Comparison of ENCODE assay signal across 1 cellular context in the genomic region with DNA sequence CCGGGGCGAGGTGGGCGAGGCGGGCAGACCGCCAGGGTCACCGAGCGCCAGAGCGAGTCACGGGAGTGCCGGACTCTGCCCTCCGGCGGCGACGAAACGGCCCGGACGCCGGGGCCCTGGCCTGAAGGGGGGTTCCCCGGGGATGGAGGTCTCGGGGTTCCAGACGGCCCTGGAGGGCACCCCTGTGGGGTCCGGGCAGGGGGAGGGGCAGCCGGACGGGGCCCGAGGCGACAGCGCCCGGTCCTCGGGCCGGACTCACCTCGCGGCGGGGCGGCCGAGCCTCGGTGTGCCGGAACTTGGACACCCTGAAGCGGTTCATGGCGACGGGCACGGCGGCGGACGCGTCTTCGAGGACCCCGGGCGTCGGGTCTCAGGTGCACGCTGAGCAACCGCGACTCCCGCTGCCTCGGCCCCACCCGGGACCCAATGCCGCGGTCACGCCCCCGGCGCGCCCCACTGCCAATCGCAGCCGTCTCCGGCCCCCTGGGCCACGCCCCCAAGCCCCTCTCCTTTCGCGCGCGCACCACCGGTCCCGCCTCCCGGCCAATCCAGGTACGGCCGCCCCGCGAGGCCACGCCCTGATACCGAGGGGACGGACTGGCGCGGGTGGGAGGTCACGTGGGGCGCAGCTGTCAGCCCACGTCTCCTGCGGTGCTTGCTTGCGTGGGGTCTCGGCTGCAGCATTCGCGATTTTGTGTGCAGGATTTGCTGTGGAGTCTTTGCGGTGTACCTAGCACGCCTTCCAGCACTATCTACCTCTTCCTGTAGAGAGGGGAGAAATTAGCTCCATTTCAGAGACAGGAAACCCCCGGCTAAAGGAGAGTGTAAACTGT.
TF ChIP-seq lines count a peak whose summit lies in the region.

A gene (minus strand): TSS at position 397 of the 833 bp plus-strand sequence. CDS start 78 bp downstream, at position 319.

TF ChIP-seq in HepG2, 621 proteins besides CTCF, POLR2A, EP300 and RAD21 (continued from another document and continues in another):
- TF ChIP-seq, protein P1, sequence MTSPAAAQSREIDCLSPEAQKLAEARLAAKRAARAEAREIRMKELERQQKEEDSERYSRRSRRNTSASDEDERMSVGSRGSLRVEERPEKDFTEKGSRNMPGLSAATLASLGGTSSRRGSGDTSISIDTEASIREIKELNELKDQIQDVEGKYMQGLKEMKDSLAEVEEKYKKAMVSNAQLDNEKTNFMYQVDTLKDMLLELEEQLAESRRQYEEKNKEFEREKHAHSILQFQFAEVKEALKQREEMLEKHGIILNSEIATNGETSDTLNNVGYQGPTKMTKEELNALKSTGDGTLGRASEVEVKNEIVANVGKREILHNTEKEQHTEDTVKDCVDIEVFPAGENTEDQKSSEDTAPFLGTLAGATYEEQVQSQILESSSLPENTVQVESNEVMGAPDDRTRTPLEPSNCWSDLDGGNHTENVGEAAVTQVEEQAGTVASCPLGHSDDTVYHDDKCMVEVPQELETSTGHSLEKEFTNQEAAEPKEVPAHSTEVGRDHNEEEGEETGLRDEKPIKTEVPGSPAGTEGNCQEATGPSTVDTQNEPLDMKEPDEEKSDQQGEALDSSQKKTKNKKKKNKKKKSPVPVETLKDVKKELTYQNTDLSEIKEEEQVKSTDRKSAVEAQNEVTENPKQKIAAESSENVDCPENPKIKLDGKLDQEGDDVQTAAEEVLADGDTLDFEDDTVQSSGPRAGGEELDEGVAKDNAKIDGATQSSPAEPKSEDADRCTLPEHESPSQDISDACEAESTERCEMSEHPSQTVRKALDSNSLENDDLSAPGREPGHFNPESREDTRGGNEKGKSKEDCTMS (CRISPR knock-in tag; conservative IDR thresholded peaks at IDR 0.05) = no peak
- no peak for TF ChIP-seq MEIS1 (CRISPR knock-in tag; IDR thresholded peaks at IDR 0.05; ENCODE audit: borderline replicate concordance)
- TF ChIP-seq, protein P2, sequence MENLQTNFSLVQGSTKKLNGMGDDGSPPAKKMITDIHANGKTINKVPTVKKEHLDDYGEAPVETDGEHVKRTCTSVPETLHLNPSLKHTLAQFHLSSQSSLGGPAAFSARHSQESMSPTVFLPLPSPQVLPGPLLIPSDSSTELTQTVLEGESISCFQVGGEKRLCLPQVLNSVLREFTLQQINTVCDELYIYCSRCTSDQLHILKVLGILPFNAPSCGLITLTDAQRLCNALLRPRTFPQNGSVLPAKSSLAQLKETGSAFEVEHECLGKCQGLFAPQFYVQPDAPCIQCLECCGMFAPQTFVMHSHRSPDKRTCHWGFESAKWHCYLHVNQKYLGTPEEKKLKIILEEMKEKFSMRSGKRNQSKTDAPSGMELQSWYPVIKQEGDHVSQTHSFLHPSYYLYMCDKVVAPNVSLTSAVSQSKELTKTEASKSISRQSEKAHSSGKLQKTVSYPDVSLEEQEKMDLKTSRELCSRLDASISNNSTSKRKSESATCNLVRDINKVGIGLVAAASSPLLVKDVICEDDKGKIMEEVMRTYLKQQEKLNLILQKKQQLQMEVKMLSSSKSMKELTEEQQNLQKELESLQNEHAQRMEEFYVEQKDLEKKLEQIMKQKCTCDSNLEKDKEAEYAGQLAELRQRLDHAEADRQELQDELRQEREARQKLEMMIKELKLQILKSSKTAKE (CRISPR knock-in tag; IDR thresholded peaks at IDR 0.05; ENCODE audit: borderline replicate concordance) = no peak
- no peak for TF ChIP-seq ZNF549 (CRISPR knock-in tag; IDR thresholded peaks at IDR 0.05)
- TF ChIP-seq ZNF446 (CRISPR knock-in tag; IDR thresholded peaks at IDR 0.05) = 0 out of 2 replicates have a peak, but pooled peaks have one; percentile 54
- TF ChIP-seq RCOR2 (CRISPR knock-in tag; IDR thresholded peaks at IDR 0.05) = no peak
- no peak for TF ChIP-seq MTA1 (CRISPR knock-in tag; IDR thresholded peaks at IDR 0.05; ENCODE audit: borderline replicate concordance)
- no peak for TF ChIP-seq HOXD1 (CRISPR knock-in tag; IDR thresholded peaks at IDR 0.05)
- no peak for TF ChIP-seq U2AF2 (IDR thresholded peaks at IDR 0.05; ENCODE audit: low read depth, low read length)
- TF ChIP-seq REL (CRISPR knock-in tag; conservative IDR thresholded peaks at IDR 0.05) = no peak; the same call in 1 of the 2 replicates
- TF ChIP-seq, protein P3, sequence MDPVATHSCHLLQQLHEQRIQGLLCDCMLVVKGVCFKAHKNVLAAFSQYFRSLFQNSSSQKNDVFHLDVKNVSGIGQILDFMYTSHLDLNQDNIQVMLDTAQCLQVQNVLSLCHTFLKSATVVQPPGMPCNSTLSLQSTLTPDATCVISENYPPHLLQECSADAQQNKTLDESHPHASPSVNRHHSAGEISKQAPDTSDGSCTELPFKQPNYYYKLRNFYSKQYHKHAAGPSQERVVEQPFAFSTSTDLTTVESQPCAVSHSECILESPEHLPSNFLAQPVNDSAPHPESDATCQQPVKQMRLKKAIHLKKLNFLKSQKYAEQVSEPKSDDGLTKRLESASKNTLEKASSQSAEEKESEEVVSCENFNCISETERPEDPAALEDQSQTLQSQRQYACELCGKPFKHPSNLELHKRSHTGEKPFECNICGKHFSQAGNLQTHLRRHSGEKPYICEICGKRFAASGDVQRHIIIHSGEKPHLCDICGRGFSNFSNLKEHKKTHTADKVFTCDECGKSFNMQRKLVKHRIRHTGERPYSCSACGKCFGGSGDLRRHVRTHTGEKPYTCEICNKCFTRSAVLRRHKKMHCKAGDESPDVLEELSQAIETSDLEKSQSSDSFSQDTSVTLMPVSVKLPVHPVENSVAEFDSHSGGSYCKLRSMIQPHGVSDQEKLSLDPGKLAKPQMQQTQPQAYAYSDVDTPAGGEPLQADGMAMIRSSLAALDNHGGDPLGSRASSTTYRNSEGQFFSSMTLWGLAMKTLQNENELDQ (CRISPR knock-in tag; IDR thresholded peaks at IDR 0.05; ENCODE audit: borderline replicate concordance) = no peak
- TF ChIP-seq, protein P4, sequence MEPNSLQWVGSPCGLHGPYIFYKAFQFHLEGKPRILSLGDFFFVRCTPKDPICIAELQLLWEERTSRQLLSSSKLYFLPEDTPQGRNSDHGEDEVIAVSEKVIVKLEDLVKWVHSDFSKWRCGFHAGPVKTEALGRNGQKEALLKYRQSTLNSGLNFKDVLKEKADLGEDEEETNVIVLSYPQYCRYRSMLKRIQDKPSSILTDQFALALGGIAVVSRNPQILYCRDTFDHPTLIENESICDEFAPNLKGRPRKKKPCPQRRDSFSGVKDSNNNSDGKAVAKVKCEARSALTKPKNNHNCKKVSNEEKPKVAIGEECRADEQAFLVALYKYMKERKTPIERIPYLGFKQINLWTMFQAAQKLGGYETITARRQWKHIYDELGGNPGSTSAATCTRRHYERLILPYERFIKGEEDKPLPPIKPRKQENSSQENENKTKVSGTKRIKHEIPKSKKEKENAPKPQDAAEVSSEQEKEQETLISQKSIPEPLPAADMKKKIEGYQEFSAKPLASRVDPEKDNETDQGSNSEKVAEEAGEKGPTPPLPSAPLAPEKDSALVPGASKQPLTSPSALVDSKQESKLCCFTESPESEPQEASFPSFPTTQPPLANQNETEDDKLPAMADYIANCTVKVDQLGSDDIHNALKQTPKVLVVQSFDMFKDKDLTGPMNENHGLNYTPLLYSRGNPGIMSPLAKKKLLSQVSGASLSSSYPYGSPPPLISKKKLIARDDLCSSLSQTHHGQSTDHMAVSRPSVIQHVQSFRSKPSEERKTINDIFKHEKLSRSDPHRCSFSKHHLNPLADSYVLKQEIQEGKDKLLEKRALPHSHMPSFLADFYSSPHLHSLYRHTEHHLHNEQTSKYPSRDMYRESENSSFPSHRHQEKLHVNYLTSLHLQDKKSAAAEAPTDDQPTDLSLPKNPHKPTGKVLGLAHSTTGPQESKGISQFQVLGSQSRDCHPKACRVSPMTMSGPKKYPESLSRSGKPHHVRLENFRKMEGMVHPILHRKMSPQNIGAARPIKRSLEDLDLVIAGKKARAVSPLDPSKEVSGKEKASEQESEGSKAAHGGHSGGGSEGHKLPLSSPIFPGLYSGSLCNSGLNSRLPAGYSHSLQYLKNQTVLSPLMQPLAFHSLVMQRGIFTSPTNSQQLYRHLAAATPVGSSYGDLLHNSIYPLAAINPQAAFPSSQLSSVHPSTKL (CRISPR knock-in tag; IDR thresholded peaks at IDR 0.05) = 0 out of 2 replicates have a peak, but pooled peaks have one; percentile 24
- TF ChIP-seq AGO2 (optimal IDR thresholded peaks at IDR 0.05; ENCODE audit: low read depth, low read length) = no peak
- 0 out of 2 replicates have a peak, but pooled peaks have one; percentile 25 for TF ChIP-seq GABPA (IDR thresholded peaks at IDR 0.05; ENCODE audit: low read depth, low read length)
- no peak for TF ChIP-seq GABPA (CRISPR knock-in tag; IDR thresholded peaks at IDR 0.05; ENCODE audit: low read depth)
- TF ChIP-seq KMT2B (CRISPR knock-in tag; IDR thresholded peaks at IDR 0.05) = peak; percentile 25; the same call in 1 of the 2 replicates
- TF ChIP-seq ZBTB3 (CRISPR knock-in tag; IDR thresholded peaks at IDR 0.05; ENCODE audit: borderline replicate concordance, low read depth) = no peak
- peak; percentile 27 for TF ChIP-seq TEAD3 (CRISPR knock-in tag; optimal IDR thresholded peaks at IDR 0.05; ENCODE audit: borderline replicate concordance)
- TF ChIP-seq, protein P5, sequence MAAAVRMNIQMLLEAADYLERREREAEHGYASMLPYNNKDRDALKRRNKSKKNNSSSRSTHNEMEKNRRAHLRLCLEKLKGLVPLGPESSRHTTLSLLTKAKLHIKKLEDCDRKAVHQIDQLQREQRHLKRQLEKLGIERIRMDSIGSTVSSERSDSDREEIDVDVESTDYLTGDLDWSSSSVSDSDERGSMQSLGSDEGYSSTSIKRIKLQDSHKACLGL (CRISPR knock-in tag; IDR thresholded peaks at IDR 0.05) = peak; percentile 67; the same call in 1 of the 2 replicates
- 0 out of 2 replicates have a peak, but pooled peaks have one; percentile 13 for TF ChIP-seq ZNF552 (CRISPR knock-in tag; IDR thresholded peaks at IDR 0.05; ENCODE audit: borderline replicate concordance)
- TF ChIP-seq TEAD2 (CRISPR knock-in tag; IDR thresholded peaks at IDR 0.05) = no peak
- no peak for TF ChIP-seq NFRKB (IDR thresholded peaks at IDR 0.05)
- no peak for TF ChIP-seq EZH2 (conservative IDR thresholded peaks at IDR 0.05; ENCODE audit: low read depth, low read length)
- TF ChIP-seq ERF (CRISPR knock-in tag; IDR thresholded peaks at IDR 0.05) = no peak
- TF ChIP-seq, protein P6, sequence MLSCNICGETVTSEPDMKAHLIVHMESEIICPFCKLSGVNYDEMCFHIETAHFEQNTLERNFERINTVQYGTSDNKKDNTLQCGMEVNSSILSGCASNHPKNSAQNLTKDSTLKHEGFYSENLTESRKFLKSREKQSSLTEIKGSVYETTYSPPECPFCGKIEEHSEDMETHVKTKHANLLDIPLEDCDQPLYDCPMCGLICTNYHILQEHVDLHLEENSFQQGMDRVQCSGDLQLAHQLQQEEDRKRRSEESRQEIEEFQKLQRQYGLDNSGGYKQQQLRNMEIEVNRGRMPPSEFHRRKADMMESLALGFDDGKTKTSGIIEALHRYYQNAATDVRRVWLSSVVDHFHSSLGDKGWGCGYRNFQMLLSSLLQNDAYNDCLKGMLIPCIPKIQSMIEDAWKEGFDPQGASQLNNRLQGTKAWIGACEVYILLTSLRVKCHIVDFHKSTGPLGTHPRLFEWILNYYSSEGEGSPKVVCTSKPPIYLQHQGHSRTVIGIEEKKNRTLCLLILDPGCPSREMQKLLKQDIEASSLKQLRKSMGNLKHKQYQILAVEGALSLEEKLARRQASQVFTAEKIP (CRISPR knock-in tag; IDR thresholded peaks at IDR 0.05; ENCODE audit: borderline replicate concordance) = no peak
- TF ChIP-seq, protein P7, sequence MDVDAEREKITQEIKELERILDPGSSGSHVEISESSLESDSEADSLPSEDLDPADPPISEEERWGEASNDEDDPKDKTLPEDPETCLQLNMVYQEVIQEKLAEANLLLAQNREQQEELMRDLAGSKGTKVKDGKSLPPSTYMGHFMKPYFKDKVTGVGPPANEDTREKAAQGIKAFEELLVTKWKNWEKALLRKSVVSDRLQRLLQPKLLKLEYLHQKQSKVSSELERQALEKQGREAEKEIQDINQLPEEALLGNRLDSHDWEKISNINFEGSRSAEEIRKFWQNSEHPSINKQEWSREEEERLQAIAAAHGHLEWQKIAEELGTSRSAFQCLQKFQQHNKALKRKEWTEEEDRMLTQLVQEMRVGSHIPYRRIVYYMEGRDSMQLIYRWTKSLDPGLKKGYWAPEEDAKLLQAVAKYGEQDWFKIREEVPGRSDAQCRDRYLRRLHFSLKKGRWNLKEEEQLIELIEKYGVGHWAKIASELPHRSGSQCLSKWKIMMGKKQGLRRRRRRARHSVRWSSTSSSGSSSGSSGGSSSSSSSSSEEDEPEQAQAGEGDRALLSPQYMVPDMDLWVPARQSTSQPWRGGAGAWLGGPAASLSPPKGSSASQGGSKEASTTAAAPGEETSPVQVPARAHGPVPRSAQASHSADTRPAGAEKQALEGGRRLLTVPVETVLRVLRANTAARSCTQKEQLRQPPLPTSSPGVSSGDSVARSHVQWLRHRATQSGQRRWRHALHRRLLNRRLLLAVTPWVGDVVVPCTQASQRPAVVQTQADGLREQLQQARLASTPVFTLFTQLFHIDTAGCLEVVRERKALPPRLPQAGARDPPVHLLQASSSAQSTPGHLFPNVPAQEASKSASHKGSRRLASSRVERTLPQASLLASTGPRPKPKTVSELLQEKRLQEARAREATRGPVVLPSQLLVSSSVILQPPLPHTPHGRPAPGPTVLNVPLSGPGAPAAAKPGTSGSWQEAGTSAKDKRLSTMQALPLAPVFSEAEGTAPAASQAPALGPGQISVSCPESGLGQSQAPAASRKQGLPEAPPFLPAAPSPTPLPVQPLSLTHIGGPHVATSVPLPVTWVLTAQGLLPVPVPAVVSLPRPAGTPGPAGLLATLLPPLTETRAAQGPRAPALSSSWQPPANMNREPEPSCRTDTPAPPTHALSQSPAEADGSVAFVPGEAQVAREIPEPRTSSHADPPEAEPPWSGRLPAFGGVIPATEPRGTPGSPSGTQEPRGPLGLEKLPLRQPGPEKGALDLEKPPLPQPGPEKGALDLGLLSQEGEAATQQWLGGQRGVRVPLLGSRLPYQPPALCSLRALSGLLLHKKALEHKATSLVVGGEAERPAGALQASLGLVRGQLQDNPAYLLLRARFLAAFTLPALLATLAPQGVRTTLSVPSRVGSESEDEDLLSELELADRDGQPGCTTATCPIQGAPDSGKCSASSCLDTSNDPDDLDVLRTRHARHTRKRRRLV (CRISPR knock-in tag; IDR thresholded peaks at IDR 0.05) = no peak
- TF ChIP-seq RFX1 (IDR thresholded peaks at IDR 0.05) = no peak
- TF ChIP-seq KDM1A (CRISPR knock-in tag; IDR thresholded peaks at IDR 0.05) = no peak
- no peak for TF ChIP-seq ZNF792 (CRISPR knock-in tag; IDR thresholded peaks at IDR 0.05)
- TF ChIP-seq CENPX (CRISPR knock-in tag; IDR thresholded peaks at IDR 0.05) = no peak
- TF ChIP-seq, protein P8, sequence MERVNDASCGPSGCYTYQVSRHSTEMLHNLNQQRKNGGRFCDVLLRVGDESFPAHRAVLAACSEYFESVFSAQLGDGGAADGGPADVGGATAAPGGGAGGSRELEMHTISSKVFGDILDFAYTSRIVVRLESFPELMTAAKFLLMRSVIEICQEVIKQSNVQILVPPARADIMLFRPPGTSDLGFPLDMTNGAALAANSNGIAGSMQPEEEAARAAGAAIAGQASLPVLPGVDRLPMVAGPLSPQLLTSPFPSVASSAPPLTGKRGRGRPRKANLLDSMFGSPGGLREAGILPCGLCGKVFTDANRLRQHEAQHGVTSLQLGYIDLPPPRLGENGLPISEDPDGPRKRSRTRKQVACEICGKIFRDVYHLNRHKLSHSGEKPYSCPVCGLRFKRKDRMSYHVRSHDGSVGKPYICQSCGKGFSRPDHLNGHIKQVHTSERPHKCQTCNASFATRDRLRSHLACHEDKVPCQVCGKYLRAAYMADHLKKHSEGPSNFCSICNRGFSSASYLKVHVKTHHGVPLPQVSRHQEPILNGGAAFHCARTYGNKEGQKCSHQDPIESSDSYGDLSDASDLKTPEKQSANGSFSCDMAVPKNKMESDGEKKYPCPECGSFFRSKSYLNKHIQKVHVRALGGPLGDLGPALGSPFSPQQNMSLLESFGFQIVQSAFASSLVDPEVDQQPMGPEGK (CRISPR knock-in tag; IDR thresholded peaks at IDR 0.05) = no peak
- no peak for TF ChIP-seq FOXK2 (IDR thresholded peaks at IDR 0.05)
- TF ChIP-seq BHLHE40 (IDR thresholded peaks at IDR 0.05; ENCODE audit: low read length) = peak; percentile 51; the same call in 1 of the 2 replicates
- peak; percentile 86 for TF ChIP-seq RAD51 (IDR thresholded peaks at IDR 0.05; ENCODE audit: borderline replicate concordance)
- TF ChIP-seq HNRNPK (IDR thresholded peaks at IDR 0.05; ENCODE audit: low read depth, low read length, poor library complexity, severe bottlenecking) = no peak
